Comparison of ENCODE assay signal across 19 cellular contexts in genomic region chr2:225288986-225289385, GRCh38.
"Had no signal": no experiment of that assay in that cellular context is flagged by ENCODE, and none has a peak within 500 bp of the region (broad histone marks: within the 10 kb centered on the region; RNA-seq: fewer than 3 reads in every experiment).

No MANE protein-coding gene starts in this region.

- H3K4me1 ChIP-seq: right lobe of liver, testis, upper lobe of right lung had no signal

- H3K27ac ChIP-seq: dorsolateral prefrontal cortex, ovary, right lobe of liver, testis, upper lobe of right lung had no signal

- H3K36me3 Mint-ChIP-seq: activated naive CD4-positive, alpha-beta T cell treated with anti-CD3 and anti-CD28 coated beads, Interleukin-2, amount 50 U/mL, for 24 hours; naive B cell; stimulated activated effector memory CD8-positive, alpha-beta T cell treated with anti-CD3 and anti-CD28 coated beads, Interleukin-12 subunit alpha, Interleukin-12 subunit beta, amount 100 ng/mL, for 72 hours had no signal

- H3K4me3 ChIP-seq: dorsolateral prefrontal cortex, mucosa of descending colon, ovary, right lobe of liver, testis, upper lobe of right lung had no signal

- H3K9me3 Mint-ChIP-seq: activated CD4-positive, alpha-beta T cell treated with anti-CD3 and anti-CD28 coated beads, Interleukin-2, amount 10 ng/mL, durations not matched to agents 7 days and 5 days; endodermal cell; memory B cell; stimulated activated effector memory CD8-positive, alpha-beta T cell treated with anti-CD3 and anti-CD28 coated beads, Interleukin-12 subunit alpha, Interleukin-12 subunit beta, amount 100 ng/mL, for 72 hours had no signal

- DNase-seq: activated CD4-positive, alpha-beta T cell treated with anti-CD3 and anti-CD28 coated beads, Interleukin-2, amount 10 ng/mL, durations not matched to agents 7 days and 5 days; activated CD8-positive, alpha-beta memory T cell treated with anti-CD3 and anti-CD28 coated beads, Interleukin-2, amount 50 U/mL, for 4 hours; activated gamma-delta T cell; dorsolateral prefrontal cortex; endodermal cell; erythroblast; kidney glomerular epithelial cell; mucosa of descending colon; naive B cell; ovary; right lobe of liver; small intestine; stimulated activated CD4-positive, alpha-beta T cell treated with anti-CD3 and anti-CD28 coated beads, Interleukin-4, amount 100 ng/mL, for 1 hour; testis; upper lobe of right lung had no signal

- H3K27me3 ChIP-seq: ovary, right lobe of liver, testis, upper lobe of right lung had no signal

- H3K27ac Mint-ChIP-seq: activated CD4-positive, alpha-beta T cell treated with anti-CD3 and anti-CD28 coated beads, Interleukin-2, amount 10 ng/mL, durations not matched to agents 7 days and 5 days; activated naive CD4-positive, alpha-beta T cell treated with anti-CD3 and anti-CD28 coated beads, Interleukin-2, amount 50 U/mL, for 24 hours; endodermal cell; memory B cell; naive B cell; stimulated activated effector memory CD8-positive, alpha-beta T cell treated with anti-CD3 and anti-CD28 coated beads, Interleukin-12 subunit alpha, Interleukin-12 subunit beta, amount 100 ng/mL, for 72 hours had no signal

- H3K4me1 Mint-ChIP-seq: activated CD4-positive, alpha-beta T cell treated with anti-CD3 and anti-CD28 coated beads, Interleukin-2, amount 10 ng/mL, durations not matched to agents 7 days and 5 days; activated naive CD4-positive, alpha-beta T cell treated with anti-CD3 and anti-CD28 coated beads, Interleukin-2, amount 50 U/mL, for 24 hours; endodermal cell; naive B cell; stimulated activated effector memory CD8-positive, alpha-beta T cell treated with anti-CD3 and anti-CD28 coated beads, Interleukin-12 subunit alpha, Interleukin-12 subunit beta, amount 100 ng/mL, for 72 hours had no signal

- H3K36me3 ChIP-seq: ovary, right lobe of liver, upper lobe of right lung had no signal

- H3K27me3 Mint-ChIP-seq: activated CD4-positive, alpha-beta T cell treated with anti-CD3 and anti-CD28 coated beads, Interleukin-2, amount 10 ng/mL, durations not matched to agents 7 days and 5 days; activated naive CD4-positive, alpha-beta T cell treated with anti-CD3 and anti-CD28 coated beads, Interleukin-2, amount 50 U/mL, for 24 hours had no signal

- H3K9me3 ChIP-seq: mucosa of descending colon, ovary, right lobe of liver, testis, upper lobe of right lung had no signal

- H3K4me3 Mint-ChIP-seq: activated CD4-positive, alpha-beta T cell treated with anti-CD3 and anti-CD28 coated beads, Interleukin-2, amount 10 ng/mL, durations not matched to agents 7 days and 5 days; activated naive CD4-positive, alpha-beta T cell treated with anti-CD3 and anti-CD28 coated beads, Interleukin-2, amount 50 U/mL, for 24 hours; endodermal cell; memory B cell; naive B cell; neural crest cell; stimulated activated effector memory CD8-positive, alpha-beta T cell treated with anti-CD3 and anti-CD28 coated beads, Interleukin-12 subunit alpha, Interleukin-12 subunit beta, amount 100 ng/mL, for 72 hours had no signal
